11 cellular contexts compared by ENCODE assay signal in the genomic region with DNA sequence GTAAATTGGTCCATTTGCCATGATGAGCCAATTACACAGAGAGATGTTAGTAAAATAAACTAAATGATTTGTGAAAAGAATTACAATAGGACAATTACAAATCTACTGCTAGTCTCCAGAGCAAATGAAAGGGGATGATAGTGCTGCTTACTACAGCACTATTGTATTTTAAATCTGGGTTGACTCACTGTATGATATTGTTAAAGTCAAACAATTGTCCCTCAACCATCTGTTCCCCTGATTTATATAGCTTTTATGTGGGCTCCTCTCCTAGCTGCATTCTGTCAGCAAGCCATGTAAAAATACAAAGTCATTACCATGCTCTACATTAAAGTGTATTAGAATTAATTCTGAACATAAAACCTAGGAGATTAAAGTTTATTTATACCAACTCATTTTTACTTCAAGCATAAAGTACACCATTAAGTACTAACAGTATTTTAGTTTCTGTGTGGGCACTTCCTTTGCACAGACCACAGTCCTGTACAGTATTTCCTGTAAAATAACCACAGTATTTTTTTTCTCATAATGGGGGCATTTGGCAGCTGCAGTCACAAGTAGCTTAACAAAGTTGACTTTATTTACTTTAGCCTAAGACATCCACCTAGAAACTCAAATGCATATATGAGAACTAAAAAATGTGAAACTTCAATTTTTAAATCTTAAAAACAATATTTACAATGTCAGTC.
DNase-seq lines count a peak whose midpoint lies in the region; ATAC-seq and TF ChIP-seq lines count a peak whose summit lies in the region.
"Had no signal": no experiment of that assay in that cellular context is flagged by ENCODE, and none has a peak within 500 bp of the region (broad histone marks: within the 10 kb centered on the region; RNA-seq: fewer than 3 reads in every experiment).

No MANE protein-coding gene starts in this region.

- no peaks in the 10 kb centered on the region for H3K9me3 Mint-ChIP-seq in activated CD8-positive, alpha-beta memory T cell treated with anti-CD3 and anti-CD28 coated beads, Interleukin-2, amount 10 ng/mL, durations not matched to agents 7 days and 5 days (ENCODE audit: low read depth)
- no peaks in the 10 kb centered on the region for H3K9me3 Mint-ChIP-seq in stimulated activated naive CD8-positive, alpha-beta T cell treated with anti-CD3 and anti-CD28 coated beads, Interleukin-15, amount 100 ng/mL, for 72 hours
- H3K9me3 Mint-ChIP-seq: nephron progenitor cell had no signal

- peaks cover 20% of the 10 kb centered on the region for H3K4me1 Mint-ChIP-seq in activated CD8-positive, alpha-beta memory T cell treated with anti-CD3 and anti-CD28 coated beads, Interleukin-2, amount 10 ng/mL, durations not matched to agents 7 days and 5 days
- peaks cover 59% of the 10 kb centered on the region for H3K4me1 Mint-ChIP-seq in stimulated activated naive CD8-positive, alpha-beta T cell treated with anti-CD3 and anti-CD28 coated beads, Interleukin-15, amount 100 ng/mL, for 72 hours
- H3K4me1 Mint-ChIP-seq: nephron progenitor cell had no signal

- no peak overlapping the region for H3K4me3 Mint-ChIP-seq in activated CD8-positive, alpha-beta memory T cell treated with anti-CD3 and anti-CD28 coated beads, Interleukin-2, amount 10 ng/mL, durations not matched to agents 7 days and 5 days
- H3K4me3 Mint-ChIP-seq in stimulated activated naive CD8-positive, alpha-beta T cell treated with anti-CD3 and anti-CD28 coated beads, Interleukin-15, amount 100 ng/mL, for 72 hours, result peak overlapping the region in 1 of 2 donors; percentile 26
- H3K4me3 Mint-ChIP-seq: nephron progenitor cell had no signal

- H3K27me3 Mint-ChIP-seq in activated CD8-positive, alpha-beta memory T cell treated with anti-CD3 and anti-CD28 coated beads, Interleukin-2, amount 10 ng/mL, durations not matched to agents 7 days and 5 days, result no peaks in the 10 kb centered on the region
- no peaks in the 10 kb centered on the region for H3K27me3 Mint-ChIP-seq in stimulated activated naive CD8-positive, alpha-beta T cell treated with anti-CD3 and anti-CD28 coated beads, Interleukin-15, amount 100 ng/mL, for 72 hours

- TF ChIP-seq CTCF in GM10266 (IDR thresholded peaks at IDR 0.05; ENCODE audit: control insufficient read depth, insufficient read depth, low read depth, missing control alignments), result no peak

- CTCF ChIA-PET in activated CD8-positive, alpha-beta memory T cell treated with anti-CD3 and anti-CD28 coated beads, Interleukin-2, amount 10 ng/mL, durations not matched to agents 7 days and 5 days (lab: Charles Lee), result interaction anchor here (0.9 to 1.2 kb wide), 4 partner anchors 10 to 135 kb away, joined by 3 to 4 read pairs (median 3); no protein-coding TSS in a partner anchor

- H3K36me3 Mint-ChIP-seq in activated CD8-positive, alpha-beta memory T cell treated with anti-CD3 and anti-CD28 coated beads, Interleukin-2, amount 10 ng/mL, durations not matched to agents 7 days and 5 days, result peaks cover 7% of the 10 kb centered on the region

- peak overlapping the region; percentile 73 for H3K27ac Mint-ChIP-seq in activated CD8-positive, alpha-beta memory T cell treated with anti-CD3 and anti-CD28 coated beads, Interleukin-2, amount 10 ng/mL, durations not matched to agents 7 days and 5 days
- H3K27ac Mint-ChIP-seq in stimulated activated naive CD8-positive, alpha-beta T cell treated with anti-CD3 and anti-CD28 coated beads, Interleukin-15, amount 100 ng/mL, for 72 hours, result no peak overlapping the region
- H3K27ac Mint-ChIP-seq: nephron progenitor cell had no signal

- ATAC-seq in activated CD8-positive, alpha-beta memory T cell treated with anti-CD3 and anti-CD28 coated beads, Interleukin-2, amount 10 ng/mL, durations not matched to agents 7 days and 5 days, result peak; percentile 81
- ATAC-seq in stimulated activated naive CD8-positive, alpha-beta T cell treated with anti-CD3 and anti-CD28 coated beads, Interleukin-15, amount 100 ng/mL, for 72 hours, result peak; percentile 85
- ATAC-seq in GM21723 (IDR thresholded peaks at IDR 0.05; ENCODE audit: unreplicated experiment), result no peak

- DNase-seq in activated CD8-positive, alpha-beta memory T cell treated with anti-CD3 and anti-CD28 coated beads, Interleukin-2, amount 10 ng/mL, durations not matched to agents 7 days and 5 days, result peak; percentile 49
- no peak for DNase-seq in activated CD8-positive, alpha-beta memory T cell treated with anti-CD3 and anti-CD28 coated beads for 24 hours
- peak; percentile 31 for DNase-seq in NCI-H1694 (lab: John Stamatoyannopoulos, UW)
- no peak for DNase-seq in caudate nucleus (lab: John Stamatoyannopoulos, UW)
- DNase-seq in stimulated activated naive CD8-positive, alpha-beta T cell treated with anti-CD3 and anti-CD28 coated beads, Interleukin-15, amount 100 ng/mL, for 72 hours, result no peak
- no peak for DNase-seq in GM10266 (ENCODE audit: extremely low spot score)
- DNase-seq in NCI-H2107 treated with DMSO at 0.1 percent for 48 hours (lab: John Stamatoyannopoulos, UW; ENCODE audit: unreplicated experiment), result no peak
- DNase-seq: nephron progenitor cell had no signal

- peak overlapping the region; percentile 18 for H3K27ac ChIP-seq in caudate nucleus (ENCODE audit: low read depth, low read length)
- H3K27ac ChIP-seq: C4-2B, epithelial cell of prostate had no signal

Comparison
In these comparisons a context has a peak if more than half of its experiments do, and no peak if none do; other contexts are left out.
1. DNase-seq: peak in activated CD8-positive, alpha-beta memory T cell treated with anti-CD3 and anti-CD28 coated beads, Interleukin-2, amount 10 ng/mL, durations not matched to agents 7 days and 5 days (single experiment) and NCI-H1694 (single experiment); none in activated CD8-positive, alpha-beta memory T cell treated with anti-CD3 and anti-CD28 coated beads for 24 hours (single experiment), caudate nucleus (0 of 61), stimulated activated naive CD8-positive, alpha-beta T cell treated with anti-CD3 and anti-CD28 coated beads, Interleukin-15, amount 100 ng/mL, for 72 hours (0 of 2), GM10266 (single experiment) and NCI-H2107 treated with DMSO at 0.1 percent for 48 hours (single experiment).